ENCODE assay signal across 10 cellular contexts in genomic region chr3:177351757-177352158, GRCh38.
A peak's percentile ranks its signal among the peaks of the same experiment; 100 is the strongest.
DNase-seq lines count a peak whose midpoint lies in the region; ATAC-seq and TF ChIP-seq lines count a peak whose summit lies in the region.
"Had no signal": no experiment of that assay in that cellular context is flagged by ENCODE, and none has a peak within 500 bp of the region (broad histone marks: within the 10 kb centered on the region; RNA-seq: fewer than 3 reads in every experiment).

No MANE protein-coding gene starts in this region.

- DNase-seq in activated CD4-positive, CD25-positive, alpha-beta regulatory T cell treated with anti-CD3 and anti-CD28 coated beads, Interleukin-2, amount 50 U/mL, for 72 hours: no peak
- DNase-seq in NCI-H82 treated with DMSO at 0.1 percent for 48 hours (lab: John Stamatoyannopoulos, UW; ENCODE audit: unreplicated experiment) (no peak), NCI-H774 (lab: John Stamatoyannopoulos, UW) (no peak), vagina (ENCODE audit: extremely low spot score in 2 of 2) (no peak)
- DNase-seq: NCI-H2171 treated with DMSO at 0.1 percent for 48 hours had no signal

- H3K36me3 ChIP-seq in skeletal muscle tissue (ENCODE audit: control insufficient read depth in 3 of 3, insufficient read depth in 3 of 3, low read length in 3 of 3): no peaks in the 10 kb centered on the region
- no peaks in the 10 kb centered on the region for H3K36me3 ChIP-seq in vagina

- no peak for TF ChIP-seq POLR2A in vagina (IDR thresholded peaks at IDR 0.05)

- ATAC-seq in activated CD4-positive, CD25-positive, alpha-beta regulatory T cell treated with anti-CD3 and anti-CD28 coated beads, Interleukin-2, amount 50 U/mL, for 24 hours: peak; percentile 93 to 97
- ATAC-seq in GM21825 (IDR thresholded peaks at IDR 0.05; ENCODE audit: unreplicated experiment) (peak; percentile 99), HG03558 (IDR thresholded peaks at IDR 0.05; ENCODE audit: extremely low read depth, unreplicated experiment) (peak; percentile 97)

- peak overlapping the region; percentile 87 for H3K27ac ChIP-seq in skeletal muscle tissue (ENCODE audit: low read depth, low read length)
- H3K27ac ChIP-seq in vagina: no peak overlapping the region
- H3K27ac ChIP-seq: 22Rv1 had no signal

- TF ChIP-seq CTCF in vagina (IDR thresholded peaks at IDR 0.05): no peak

- H3K4me1 ChIP-seq in skeletal muscle tissue (ENCODE audit: control insufficient read depth in 3 of 3, insufficient read depth in 3 of 3, low read length in 3 of 3): peaks cover 10 to 35% (median 22%) of the 10 kb centered on the region in 3 donors
- peaks cover 2% of the 10 kb centered on the region for H3K4me1 ChIP-seq in vagina

- intact Hi-C loops in vagina (cut with DNase I): no loop called here

- no peaks in the 10 kb centered on the region for H3K27me3 ChIP-seq in skeletal muscle tissue (ENCODE audit: control insufficient read depth in 3 of 3, insufficient read depth in 3 of 3, low read length in 3 of 3)
- H3K27me3 ChIP-seq in vagina: no peaks in the 10 kb centered on the region

- no peak overlapping the region for H3K4me3 ChIP-seq in skeletal muscle tissue (ENCODE audit: low read length in 3 of 3)
- no peak overlapping the region for H3K4me3 ChIP-seq in vagina

- H3K9ac ChIP-seq in skeletal muscle tissue (ENCODE audit: low read depth in 1 of 3, low read length in 3 of 3): peak overlapping the region in 1 of 3 donors; percentile 24

- H3K9me3 ChIP-seq in skeletal muscle tissue (ENCODE audit: control insufficient read depth in 3 of 3, low read length in 3 of 3) (no peaks in the 10 kb centered on the region), vagina (no peaks in the 10 kb centered on the region)
